23 cellular contexts compared by ENCODE assay signal in the genomic region with DNA sequence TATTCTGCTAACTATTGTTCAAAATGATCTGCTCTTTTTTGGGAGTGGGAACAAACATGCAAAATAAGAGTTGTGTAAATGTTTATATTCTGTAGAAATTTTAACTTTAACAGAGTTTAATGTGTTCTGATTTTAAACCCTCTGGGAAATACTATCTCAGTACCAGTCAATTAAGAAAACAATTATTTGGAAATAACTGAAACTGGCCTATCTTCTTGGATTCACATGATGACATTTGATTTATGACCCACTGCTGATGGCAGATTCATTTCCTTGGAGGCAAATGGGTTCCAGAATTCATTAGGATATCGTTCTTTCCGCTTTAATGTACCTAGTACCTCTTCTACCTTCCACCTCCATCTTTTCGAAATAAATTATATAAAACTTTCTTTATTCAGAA.
"Had no signal": no experiment of that assay in that cellular context is flagged by ENCODE, and none has a peak within 500 bp of the region (broad histone marks: within the 10 kb centered on the region; RNA-seq: fewer than 3 reads in every experiment).

No MANE protein-coding gene starts in this region.

- H3K27ac ChIP-seq: brain microvascular endothelial cell, KMS-11, RWPE1 had no signal

- DNase-seq: activated CD4-positive, alpha-beta T cell treated with anti-CD3 and anti-CD28 coated beads for 36 hours; activated CD4-positive, alpha-beta T cell treated with anti-CD3 and anti-CD28 coated beads, Interleukin-2, amount 10 ng/mL, durations not matched to agents 7 days and 5 days; activated CD4-positive, alpha-beta T cell treated with anti-CD3 and anti-CD28 coated beads, Interleukin-2, amount 50 U/mL, for 48 hours; activated CD8-positive, alpha-beta T cell treated with anti-CD3 and anti-CD28 coated beads, Interleukin-2, amount 10 ng/mL, durations not matched to agents 7 days and 5 days; activated gamma-delta T cell; activated naive CD4-positive, alpha-beta T cell treated with Interleukin-2 at 50 U/mL for 16 hours; activated T-cell treated with anti-CD3 and anti-CD28 coated beads, Interleukin-2, amount 50 U/mL, for 24 hours; anterior cingulate cortex; brain microvascular endothelial cell; central memory CD4-positive, alpha-beta T cell; NCI-H1105 treated with DMSO at 0.1 percent for 48 hours; NCI-H1436; NCI-H1694; NCI-H1930; NCI-H2081 treated with DMSO at 0.1 percent for 48 hours; NCI-H446 treated with DMSO at 0.1 percent for 48 hours; NCI-H524 had no signal

- ATAC-seq: activated CD4-positive, alpha-beta T cell treated with anti-CD3 and anti-CD28 coated beads for 36 hours; activated CD4-positive, CD25-positive, alpha-beta regulatory T cell treated with anti-CD3 and anti-CD28 coated beads, Interleukin-2, amount 50 U/mL, for 24 hours; activated CD8-positive, alpha-beta T cell treated with anti-CD3 and anti-CD28 coated beads, Interleukin-2, amount 10 ng/mL, durations not matched to agents 7 days and 5 days; Panc1; Right ventricle myocardium inferior; WTC11 had no signal

- H3K36me3 ChIP-seq: brain microvascular endothelial cell had no signal

- H3K4me2 ChIP-seq: KMS-11 had no signal

- H3K9ac ChIP-seq: KMS-11 had no signal

- H3K27me3 ChIP-seq: brain microvascular endothelial cell had no signal
